Comparison of ENCODE assay signal across 22 cellular contexts in genomic region chr20:48349673-48350072, GRCh38.
DNase-seq lines count a peak whose midpoint lies in the region; FAIRE-seq and TF ChIP-seq lines count a peak whose summit lies in the region.
"Had no signal": no experiment of that assay in that cellular context is flagged by ENCODE, and none has a peak within 500 bp of the region (broad histone marks: within the 10 kb centered on the region; RNA-seq: fewer than 3 reads in every experiment).

No MANE protein-coding gene starts in this region.

- H3K9me3 ChIP-seq in neural progenitor cell (ENCODE audit: low read depth) = no peaks in the 10 kb centered on the region

- no peaks in the 10 kb centered on the region for H4K20me1 ChIP-seq in neural progenitor cell (ENCODE audit: low read depth)

- peaks cover 14% of the 10 kb centered on the region for H3K4me1 Mint-ChIP-seq in glutamatergic neuron (ENCODE audit: low read depth, unreplicated experiment)
- peaks cover 29% of the 10 kb centered on the region for H3K4me1 Mint-ChIP-seq in neural progenitor cell
- H3K4me1 Mint-ChIP-seq: CD4-positive, CD25-positive, alpha-beta regulatory T cell; CD8-positive, alpha-beta memory T cell had no signal

- H3K27me3 ChIP-seq in neural progenitor cell = no peaks in the 10 kb centered on the region
- H3K27me3 ChIP-seq: BE2C had no signal

- no peaks in the 10 kb centered on the region for H3K79me2 ChIP-seq in neural progenitor cell (ENCODE audit: low read depth)

- H3F3A ChIP-seq in neural progenitor cell (ENCODE audit: low read depth) = no peaks in the 10 kb centered on the region

- peak overlapping the region; percentile 22 for H3K27ac Mint-ChIP-seq in glutamatergic neuron (ENCODE audit: unreplicated experiment)
- no peak overlapping the region for H3K27ac Mint-ChIP-seq in neural progenitor cell
- H3K27ac Mint-ChIP-seq: CD4-positive, CD25-positive, alpha-beta regulatory T cell; CD8-positive, alpha-beta memory T cell; HFFc6 had no signal

- H3K27ac ChIP-seq in neural progenitor cell = no peak overlapping the region
- H3K27ac ChIP-seq: GM23248, HL-60 had no signal

- no peaks in the 10 kb centered on the region for H3K36me3 ChIP-seq in neural progenitor cell
- H3K36me3 ChIP-seq: BE2C had no signal

- H3K9me3 Mint-ChIP-seq in glutamatergic neuron (ENCODE audit: unreplicated experiment) (no peaks in the 10 kb centered on the region), neural progenitor cell (peaks cover 8% of the 10 kb centered on the region)

- H3K36me3 Mint-ChIP-seq in glutamatergic neuron (ENCODE audit: unreplicated experiment) = peaks cover 12% of the 10 kb centered on the region
- H3K36me3 Mint-ChIP-seq in neural progenitor cell = peaks cover 5% of the 10 kb centered on the region
- H3K36me3 Mint-ChIP-seq: CD4-positive, CD25-positive, alpha-beta regulatory T cell had no signal

- H3K27me3 Mint-ChIP-seq in glutamatergic neuron (ENCODE audit: unreplicated experiment) = peaks cover 4% of the 10 kb centered on the region
- H3K27me3 Mint-ChIP-seq in neural progenitor cell (ENCODE audit: insufficient read depth, low read depth) = peaks cover 14% of the 10 kb centered on the region

- H3K9ac ChIP-seq in neural progenitor cell = no peak overlapping the region
- H3K9ac ChIP-seq: GM23248 had no signal

- H2AFZ ChIP-seq in neural progenitor cell (replicated peaks) = no peak overlapping the region
- H2AFZ ChIP-seq: GM23248 had no signal

- H3K4me3 ChIP-seq in neural progenitor cell = no peak overlapping the region
- H3K4me3 ChIP-seq: GM23248 had no signal

- peak overlapping the region; percentile 59 for H3K4me3 Mint-ChIP-seq in glutamatergic neuron (ENCODE audit: unreplicated experiment)
- no peak overlapping the region for H3K4me3 Mint-ChIP-seq in neural progenitor cell
- H3K4me3 Mint-ChIP-seq: CD4-positive, CD25-positive, alpha-beta regulatory T cell; CD8-positive, alpha-beta memory T cell; HFFc6 had no signal

- H3K4me1 ChIP-seq in neural progenitor cell = no peaks in the 10 kb centered on the region
- H3K4me1 ChIP-seq: BE2C had no signal

- FAIRE-seq in HTR-8/SVneo (lab: Jason Lieb, UNC) = peak; percentile 73
- FAIRE-seq: D721Med, GM12892, GM18507 had no signal

- no peak overlapping the region for H3K4me2 ChIP-seq in neural progenitor cell

- DNase-seq in NCI-H2227 (lab: John Stamatoyannopoulos, UW; ENCODE audit: unreplicated experiment) (peak; percentile 6), NCI-H2227 treated with DMSO at 0.1 percent for 48 hours (lab: John Stamatoyannopoulos, UW) (no peak), Ammon's horn (ENCODE audit: low spot score) (peak; percentile 53), HTR-8/SVneo (ENCODE audit: insufficient read length, low spot score) (no peak), glutamatergic neuron (no peak), neural progenitor cell (ENCODE audit: low spot score) (no peak), activated gamma-delta T cell treated with Interleukin-2 at 50 U/mL for 16 hours (no peak), NCI-H774 (lab: John Stamatoyannopoulos, UW) (no peak)
- DNase-seq: 8988T; BE2C; CD4-positive, CD25-positive, alpha-beta regulatory T cell; CD8-positive, alpha-beta memory T cell; COR-L47; GDM1; GM23248; HCEC 1CT; HFFc6; IMR-90 had no signal

- no peak for TF ChIP-seq CTCF in glutamatergic neuron (IDR thresholded peaks at IDR 0.05; ENCODE audit: partially characterized antibody, unreplicated experiment)
- no peak for TF ChIP-seq CTCF in neural progenitor cell (IDR thresholded peaks at IDR 0.05)

Comparison
In these comparisons a context has a peak if more than half of its experiments do, and no peak if none do; other contexts are left out.
1. DNase-seq: peak in NCI-H2227 (single experiment) and Ammon's horn (single experiment); none in NCI-H2227 treated with DMSO at 0.1 percent for 48 hours (single experiment), HTR-8/SVneo (single experiment), glutamatergic neuron (single experiment), neural progenitor cell (single experiment), activated gamma-delta T cell treated with Interleukin-2 at 50 U/mL for 16 hours (single experiment) and NCI-H774 (single experiment).